ENCODE assay signal across 1 cellular context in the genomic region with DNA sequence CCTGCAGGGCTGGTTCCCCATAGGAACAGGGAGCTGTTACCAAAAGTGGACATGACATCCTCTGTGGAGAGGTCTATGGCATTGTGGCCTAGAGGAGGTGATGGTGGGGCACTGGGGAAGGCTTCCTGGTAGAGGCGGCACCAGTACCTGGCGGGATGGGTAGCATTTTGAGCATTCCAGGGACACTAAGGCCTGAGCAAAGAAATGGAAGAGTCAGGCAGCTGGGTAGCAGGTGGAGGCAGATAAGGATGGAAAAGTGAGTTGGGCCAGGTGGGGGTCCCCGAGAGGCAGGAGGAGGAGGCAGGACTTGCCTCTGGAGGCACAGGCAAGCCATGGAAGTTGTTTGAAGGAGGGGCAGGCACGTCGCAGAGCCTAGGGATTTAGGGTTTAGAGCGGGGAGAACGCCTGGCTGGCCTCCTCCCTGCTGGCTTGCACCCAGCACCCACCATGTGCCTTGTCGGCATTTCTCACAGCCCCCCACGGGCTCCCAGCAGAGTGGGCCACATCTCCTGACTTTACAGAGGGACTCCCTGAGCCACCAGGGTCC.
TF ChIP-seq lines count a peak whose summit lies in the region.

No MANE protein-coding gene starts in this region.

TF ChIP-seq in H1, 55 proteins besides CTCF, POLR2A, EP300 and RAD21:
- TF ChIP-seq NANOG (IDR thresholded peaks at IDR 0.05; ENCODE audit: insufficient read depth, low read depth, low read length, poor library complexity, severe bottlenecking) (no peak), SIX5 (IDR thresholded peaks at IDR 0.05; ENCODE audit: low read depth, low read length) (no peak), POLR2AphosphoS5 (IDR thresholded peaks at IDR 0.05; ENCODE audit: low read depth, low read length) (no peak), YY1 (IDR thresholded peaks at IDR 0.05; ENCODE audit: low read depth, low read length) (no peak), JUN (IDR thresholded peaks at IDR 0.05; ENCODE audit: low read depth, low read length) (no peak), SIN3A (conservative IDR thresholded peaks at IDR 0.05 in 1 of 2, IDR thresholded peaks at IDR 0.05 in 1 of 2; ENCODE audit: low read depth in 1 of 2, low read length in 2 of 2) (no peak), RXRA (IDR thresholded peaks at IDR 0.05; ENCODE audit: insufficient read depth, low read depth, low read length) (no peak), BACH1 (IDR thresholded peaks at IDR 0.05; ENCODE audit: low read length) (no peak)
